ENCODE assay signal across 10 cellular contexts in the genomic region with DNA sequence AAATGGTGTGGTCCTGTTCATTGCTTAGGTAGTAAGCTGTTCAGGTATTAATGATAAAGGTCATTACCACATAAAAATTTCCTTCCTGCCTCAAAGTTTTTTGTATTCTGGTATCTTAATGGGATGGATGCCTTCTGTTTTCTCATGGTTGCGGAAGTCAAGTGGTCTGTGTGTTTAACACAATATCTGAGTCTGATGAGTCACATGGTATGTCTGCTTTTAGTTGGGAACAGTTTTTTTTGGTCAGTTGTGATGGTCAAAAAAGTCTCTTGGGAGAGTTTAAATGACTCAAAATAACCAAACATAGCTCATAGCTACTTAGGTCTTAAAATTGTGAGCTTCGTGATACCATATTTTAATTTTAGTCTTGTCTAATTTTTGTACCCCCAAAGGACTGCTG. TPM values are rescaled to one million over a fixed set of nuclear protein-coding genes. Genes with fewer than 3 reads are reported as not detected.
DNase-seq lines count a peak whose midpoint lies in the region; ATAC-seq and TF ChIP-seq lines count a peak whose summit lies in the region.
"Had no signal": no experiment of that assay in that cellular context is flagged by ENCODE, and none has a peak within 500 bp of the region (broad histone marks: within the 10 kb centered on the region; RNA-seq: fewer than 3 reads in every experiment).

No MANE protein-coding gene starts in this region.

- CTCF ChIA-PET in CD4-positive, alpha-beta memory T cell (lab: Charles Lee; ENCODE audit: partially characterized antibody), result no interaction called here

- intact Hi-C loops in esophagus muscularis mucosa (cut with DNase I), result no loop called here
- intact Hi-C loops in CD4-positive, alpha-beta memory T cell (cut with micrococcal nuclease), result no loop called here

- H2AFZ ChIP-seq in smooth muscle cell (ENCODE audit: low read depth), result no peak overlapping the region

- H3K4me1 Mint-ChIP-seq in stimulated activated naive CD8-positive, alpha-beta T cell treated with anti-CD3 and anti-CD28 coated beads, Interleukin-15, amount 100 ng/mL, for 72 hours, result peaks cover 29% of the 10 kb centered on the region
- peaks cover 0 to 5% (median 3%) of the 10 kb centered on the region in 4 donors for H3K4me1 Mint-ChIP-seq in CD4-positive, alpha-beta memory T cell

- peaks cover 0 to 4% of the 10 kb centered on the region in 2 donors for H3K36me3 Mint-ChIP-seq in CD4-positive, alpha-beta memory T cell

- DNase-seq in esophagus muscularis mucosa (ENCODE audit: extremely low spot score) (no peak), smooth muscle cell (lab: John Stamatoyannopoulos, UW; ENCODE audit: unreplicated experiment) (no peak), caudate nucleus (lab: John Stamatoyannopoulos, UW) (no peak), NCI-H446 treated with DMSO at 0.1 percent for 48 hours (lab: John Stamatoyannopoulos, UW) (no peak)
- no peak for DNase-seq in stimulated activated naive CD8-positive, alpha-beta T cell treated with anti-CD3 and anti-CD28 coated beads, Interleukin-15, amount 100 ng/mL, for 72 hours
- DNase-seq in CD4-positive, alpha-beta memory T cell, result no peak
- DNase-seq: NCI-H2029 treated with DMSO at 0.1 percent for 48 hours, small intestine had no signal

- peaks cover 83% of the 10 kb centered on the region for H3K79me2 ChIP-seq in smooth muscle cell (ENCODE audit: low read depth)

- peak; percentile 75 for ATAC-seq in GM18861 (IDR thresholded peaks at IDR 0.05; ENCODE audit: unreplicated experiment)
- ATAC-seq in HG03060 (IDR thresholded peaks at IDR 0.05; ENCODE audit: low read depth, unreplicated experiment), result peak; percentile 66
- ATAC-seq in stimulated activated naive CD8-positive, alpha-beta T cell treated with anti-CD3 and anti-CD28 coated beads, Interleukin-15, amount 100 ng/mL, for 72 hours, result no peak

- H3K36me3 ChIP-seq in esophagus muscularis mucosa (no peaks in the 10 kb centered on the region), smooth muscle cell (ENCODE audit: low read depth) (no peaks in the 10 kb centered on the region)
- no peaks in the 10 kb centered on the region for H3K36me3 ChIP-seq in CD4-positive, alpha-beta memory T cell (ENCODE audit: insufficient read depth, low read length)

- peaks cover 40% of the 10 kb centered on the region for H3F3A ChIP-seq in smooth muscle cell (ENCODE audit: low read depth)

- peaks cover 64% of the 10 kb centered on the region for H4K20me1 ChIP-seq in smooth muscle cell (ENCODE audit: low read depth)

- no peaks in the 10 kb centered on the region for H3K27me3 ChIP-seq in esophagus muscularis mucosa
- H3K27me3 ChIP-seq in smooth muscle cell (ENCODE audit: low read depth), result no peaks in the 10 kb centered on the region
- no peaks in the 10 kb centered on the region for H3K27me3 ChIP-seq in CD4-positive, alpha-beta memory T cell (ENCODE audit: insufficient read depth, low read length)

- no peak for TF ChIP-seq EP300 in esophagus muscularis mucosa (IDR thresholded peaks at IDR 0.05)

- no peak for TF ChIP-seq POLR2A in esophagus muscularis mucosa (IDR thresholded peaks at IDR 0.05; ENCODE audit: low read depth)

- H3K27me3 Mint-ChIP-seq in stimulated activated naive CD8-positive, alpha-beta T cell treated with anti-CD3 and anti-CD28 coated beads, Interleukin-15, amount 100 ng/mL, for 72 hours, result no peaks in the 10 kb centered on the region
- no peaks in the 10 kb centered on the region for H3K27me3 Mint-ChIP-seq in CD4-positive, alpha-beta memory T cell

- H3K4me3 ChIP-seq in esophagus muscularis mucosa (no peak overlapping the region), smooth muscle cell (peak overlapping the region; percentile 38)
- no peak overlapping the region for H3K4me3 ChIP-seq in CD4-positive, alpha-beta memory T cell (ENCODE audit: low read length in 2 of 2)

- peak overlapping the region; percentile 74 for H3K9ac ChIP-seq in smooth muscle cell (ENCODE audit: low read depth)

- H3K27ac ChIP-seq in esophagus muscularis mucosa (replicated peaks in 1 of 4) (peak overlapping the region; percentile 17 to 64 (median 44)), smooth muscle cell (ENCODE audit: low read depth) (peak overlapping the region; percentile 98), caudate nucleus (ENCODE audit: low read depth, low read length) (no peak overlapping the region)
- no peak overlapping the region for H3K27ac ChIP-seq in CD4-positive, alpha-beta memory T cell (ENCODE audit: low read depth, low read length)

- peak overlapping the region; percentile 85 for H3K4me2 ChIP-seq in smooth muscle cell

- TF ChIP-seq CTCF in esophagus muscularis mucosa (IDR thresholded peaks at IDR 0.05) (no peak), smooth muscle cell (IDR thresholded peaks at IDR 0.05; ENCODE audit: borderline replicate concordance, insufficient read depth, poor library complexity, severe bottlenecking) (no peak)

- H3K4me1 ChIP-seq in esophagus muscularis mucosa, result peaks cover 46 to 87% (median 74%) of the 10 kb centered on the region in 4 donors
- peaks cover 54% of the 10 kb centered on the region for H3K4me1 ChIP-seq in smooth muscle cell (ENCODE audit: low read depth)
- no peaks in the 10 kb centered on the region for H3K4me1 ChIP-seq in CD4-positive, alpha-beta memory T cell (ENCODE audit: insufficient read depth, low read length)

- H3K4me3 Mint-ChIP-seq in stimulated activated naive CD8-positive, alpha-beta T cell treated with anti-CD3 and anti-CD28 coated beads, Interleukin-15, amount 100 ng/mL, for 72 hours, result no peak overlapping the region
- H3K4me3 Mint-ChIP-seq in CD4-positive, alpha-beta memory T cell, result no peak overlapping the region

- no peaks in the 10 kb centered on the region for H3K9me3 ChIP-seq in esophagus muscularis mucosa
- no peaks in the 10 kb centered on the region for H3K9me3 ChIP-seq in smooth muscle cell (replicated peaks; ENCODE audit: low read depth)
- no peaks in the 10 kb centered on the region for H3K9me3 ChIP-seq in CD4-positive, alpha-beta memory T cell (ENCODE audit: control insufficient read depth in 1 of 2, low read length in 2 of 2)

- POLR2A ChIA-PET in CD4-positive, alpha-beta memory T cell (lab: Charles Lee; ENCODE audit: partially characterized antibody), result no interaction called here

- H3K9me3 Mint-ChIP-seq in stimulated activated naive CD8-positive, alpha-beta T cell treated with anti-CD3 and anti-CD28 coated beads, Interleukin-15, amount 100 ng/mL, for 72 hours, result no peaks in the 10 kb centered on the region
- H3K9me3 Mint-ChIP-seq in CD4-positive, alpha-beta memory T cell, result no peaks in the 10 kb centered on the region

- no peak overlapping the region for H3K27ac Mint-ChIP-seq in stimulated activated naive CD8-positive, alpha-beta T cell treated with anti-CD3 and anti-CD28 coated beads, Interleukin-15, amount 100 ng/mL, for 72 hours
- peak overlapping the region in 1 of 7 donors; percentile 16 for H3K27ac Mint-ChIP-seq in CD4-positive, alpha-beta memory T cell

- 63% methylated on average over 2 of the region's 2 CpGs for WGBS in esophagus muscularis mucosa
- 11% methylated on average over 2 of the region's 2 CpGs for WGBS in smooth muscle cell (ENCODE audit: low lambda C conversion rate)

RNA-seq across cellular contexts. Expression of a gene that starts 40.7 kb away (rescaled TPM):
- total RNA-seq in esophagus muscularis mucosa (100 to 1,000 TPM in 1 of 4 donors, 10 to 100 TPM in 3; 64.6 to 102 (median 82.4) TPM), smooth muscle cell (178 and 190 TPM in 2 replicates)
- 57.8 and 82.7 TPM in 2 replicates for polyA plus RNA-seq in smooth muscle cell
- 10 to 100 TPM; 17.2 to 21.8 TPM for total RNA-seq in CD4-positive, alpha-beta memory T cell
- polyA plus RNA-seq in CD4-positive, alpha-beta memory T cell, result 10 to 100 TPM in 1 of 2 donors, 1 to 10 TPM in 1; 8.4 to 13.3 TPM

RNA-seq across cellular contexts. Expression of a gene that starts 47.9 kb away (rescaled TPM):
- total RNA-seq in esophagus muscularis mucosa (1 to 10 TPM; 3.6 to 7.3 (median 5.0) TPM), smooth muscle cell (13.3 and 13.6 TPM in 2 replicates)
- 5.1 and 6.2 TPM in 2 replicates for polyA plus RNA-seq in smooth muscle cell
- total RNA-seq in CD4-positive, alpha-beta memory T cell, result under 1 TPM; 0.17 to 0.32 TPM
- under 1 TPM in 1 of 2 donors, not detected in 1; 0.20 TPM for polyA plus RNA-seq in CD4-positive, alpha-beta memory T cell

Comparison
In these comparisons a context has a peak if more than half of its experiments do, and no peak if none do; other contexts are left out.
1. H3K27ac ChIP-seq: peak in esophagus muscularis mucosa (4 of 4) and smooth muscle cell (single experiment); none in caudate nucleus (single experiment) and CD4-positive, alpha-beta memory T cell (single experiment).